In the genomic region with DNA sequence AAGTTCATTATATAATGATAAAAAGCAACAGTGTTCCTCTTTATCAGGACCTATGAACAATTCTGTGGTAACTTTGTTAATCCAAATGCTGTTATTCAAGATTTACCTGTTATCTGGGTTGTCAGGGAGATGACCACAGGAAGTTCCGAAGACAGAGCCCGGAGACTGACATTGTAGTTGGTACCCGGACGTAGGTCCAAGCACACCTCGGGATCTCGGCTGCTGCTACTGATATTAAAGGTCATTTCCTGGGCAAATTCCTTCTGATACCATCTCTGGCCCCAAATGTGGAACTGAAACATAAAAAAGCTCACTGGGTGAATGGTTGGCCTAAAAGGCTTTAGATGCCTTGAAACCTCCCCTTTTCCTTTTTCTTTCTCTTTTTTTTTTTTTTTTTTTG, we compare ENCODE assay signal across 13 cellular contexts.
DNase-seq lines count a peak whose midpoint lies in the region; ATAC-seq and TF ChIP-seq lines count a peak whose summit lies in the region.
"Had no signal": no experiment of that assay in that cellular context is flagged by ENCODE, and none has a peak within 500 bp of the region (broad histone marks: within the 10 kb centered on the region; RNA-seq: fewer than 3 reads in every experiment).

No MANE protein-coding gene starts in this region.

- H3F3A ChIP-seq in PC-3 (ENCODE audit: low read length, unreplicated experiment) (no peaks in the 10 kb centered on the region), GM23248 (ENCODE audit: insufficient read depth) (peaks cover 15% of the 10 kb centered on the region)

- WGBS in heart right ventricle, 2 donors = 61 to 69% methylated on average over 6 of the region's 6 CpGs
- 87% methylated on average over 6 of the region's 6 CpGs for WGBS in GM23248 (ENCODE audit: low coverage in 1 of 2, low lambda C conversion rate in 2 of 2, missing lambda C conversion rate in 2 of 2), 2 experiments
- WGBS in spleen, 5 donors = 48 to 68% (median 55%) methylated on average over 6 of the region's 6 CpGs
- WGBS in thyroid gland, 2 donors = 77 to 84% methylated on average over 6 of the region's 6 CpGs

- ATAC-seq in heart right ventricle (peak in 5 of 8 donors; percentile 19 to 38 (median 23)), HG03135 (IDR thresholded peaks at IDR 0.05; ENCODE audit: unreplicated experiment) (peak; percentile 71), PC-3 (no peak)
- ATAC-seq: Panc1 had no signal

- no peak for DNase-seq in heart right ventricle
- DNase-seq in right atrium auricular region (ENCODE audit: low spot score) = no peak
- DNase-seq in PC-3 = peak; percentile 30
- peak; percentile 58 for DNase-seq in ureter (ENCODE audit: low spot score)
- DNase-seq in GM23248 = no peak
- no peak for DNase-seq in spleen
- no peak for DNase-seq in thyroid gland
- DNase-seq: DND-41, NCI-H1436, right cardiac atrium had no signal

- CTCF ChIA-PET in PC-3 (lab: Charles Lee) = no interaction called here

- peak overlapping the region in 7 of 10 donors; percentile 3 to 95 (median 52) for H3K27ac ChIP-seq in heart right ventricle
- peak overlapping the region in 1 of 2 donors; percentile 32 for H3K27ac ChIP-seq in right atrium auricular region
- H3K27ac ChIP-seq in PC-3 (ENCODE audit: low read length) = no peak overlapping the region
- H3K27ac ChIP-seq in GM23248 = no peak overlapping the region
- H3K27ac ChIP-seq in spleen = peak overlapping the region in 1 of 8 donors; percentile 5
- no peak overlapping the region for H3K27ac ChIP-seq in thyroid gland

- TF ChIP-seq CTCF in heart right ventricle (IDR thresholded peaks at IDR 0.05) = no peak
- TF ChIP-seq CTCF in right atrium auricular region (IDR thresholded peaks at IDR 0.05) = no peak
- no peak for TF ChIP-seq CTCF in PC-3 (conservative IDR thresholded peaks at IDR 0.05; ENCODE audit: low read depth, low read length)
- no peak for TF ChIP-seq CTCF in spleen (IDR thresholded peaks at IDR 0.05 in 8 of 11, conservative IDR thresholded peaks at IDR 0.05 in 3 of 11)
- TF ChIP-seq CTCF in thyroid gland (IDR thresholded peaks at IDR 0.05) = no peak

- in situ Hi-C loops in GM23248 (cut with MboI) = loop anchor here (5.0 kb wide), 1 partner anchor 316 kb away; no protein-coding TSS in a partner anchor

- H3K9me2 ChIP-seq in PC-3 (replicated peaks; ENCODE audit: low read length) (no peaks in the 10 kb centered on the region), GM23248 (ENCODE audit: insufficient read depth) (no peaks in the 10 kb centered on the region)

- H3K4me2 ChIP-seq in PC-3 (ENCODE audit: low read length) (no peak overlapping the region), GM23248 (ENCODE audit: unreplicated experiment) (no peak overlapping the region)

- H3K79me2 ChIP-seq in PC-3 (ENCODE audit: low read length) = no peaks in the 10 kb centered on the region
- no peaks in the 10 kb centered on the region for H3K79me2 ChIP-seq in GM23248 (ENCODE audit: insufficient read depth)

- intact Hi-C loops in heart right ventricle (cut with DNase I) = loop anchor here in 3 of 10 donors (10.0 kb wide), 2 partner anchors 174 to 184 kb away; a partner anchor contains a TSS
- intact Hi-C loops in PC-3 (cut with micrococcal nuclease) = no loop called here
- intact Hi-C loops in spleen (cut with DNase I; ENCODE audit: low total_unique reads) = loop anchor here (5.0 to 10.0 kb wide), 2 partner anchors 184 to 246 kb away; a partner anchor contains a TSS
- intact Hi-C loops in thyroid gland (cut with DNase I) = loop anchor here (5.0 to 10.0 kb wide), 2 partner anchors 181 to 484 kb away; a partner anchor contains a TSS

- H4K20me1 ChIP-seq in PC-3 (ENCODE audit: low read length) (no peaks in the 10 kb centered on the region), GM23248 (ENCODE audit: insufficient read depth) (no peaks in the 10 kb centered on the region)

- POLR2A ChIA-PET in PC-3 (lab: Charles Lee; ENCODE audit: unreplicated experiment) = no interaction called here

- no peak overlapping the region for H3K9ac ChIP-seq in PC-3 (ENCODE audit: low read length)
- no peak overlapping the region for H3K9ac ChIP-seq in GM23248

- peaks cover 0 to 9% (median 0%) of the 10 kb centered on the region in 9 donors for H3K36me3 ChIP-seq in heart right ventricle
- no peaks in the 10 kb centered on the region for H3K36me3 ChIP-seq in right atrium auricular region
- no peaks in the 10 kb centered on the region for H3K36me3 ChIP-seq in PC-3 (ENCODE audit: low read depth, low read length)
- no peaks in the 10 kb centered on the region for H3K36me3 ChIP-seq in GM23248 (ENCODE audit: low read depth)
- peaks cover 0 to 39% (median 0%) of the 10 kb centered on the region in 6 donors for H3K36me3 ChIP-seq in spleen
- no peaks in the 10 kb centered on the region for H3K36me3 ChIP-seq in thyroid gland

- no TSS peak for BruUV-seq in PC-3 (replicated peaks; lab: Mats Ljungman, UMichigan)

- H3K9me3 ChIP-seq in heart right ventricle = peaks cover 0 to 9% (median 0%) of the 10 kb centered on the region in 11 donors
- no peaks in the 10 kb centered on the region for H3K9me3 ChIP-seq in right atrium auricular region
- no peaks in the 10 kb centered on the region for H3K9me3 ChIP-seq in PC-3 (ENCODE audit: low read length)
- H3K9me3 ChIP-seq in GM23248 (ENCODE audit: low read depth) = no peaks in the 10 kb centered on the region
- no peaks in the 10 kb centered on the region for H3K9me3 ChIP-seq in spleen
- no peaks in the 10 kb centered on the region for H3K9me3 ChIP-seq in thyroid gland

- TF ChIP-seq POLR2A in spleen (IDR thresholded peaks at IDR 0.05) (no peak), thyroid gland (IDR thresholded peaks at IDR 0.05) (no peak)

- H3K4me3 ChIP-seq in heart right ventricle = no peak overlapping the region
- no peak overlapping the region for H3K4me3 ChIP-seq in right atrium auricular region
- no peak overlapping the region for H3K4me3 ChIP-seq in PC-3 (ENCODE audit: low read length)
- H3K4me3 ChIP-seq in GM23248 = no peak overlapping the region
- no peak overlapping the region for H3K4me3 ChIP-seq in spleen
- H3K4me3 ChIP-seq in thyroid gland (replicated peaks in 1 of 3) = no peak overlapping the region
- H3K4me3 ChIP-seq: heart left ventricle had no signal

- H3K4me1 ChIP-seq in heart right ventricle (peaks cover 0 to 59% (median 30%) of the 10 kb centered on the region in 9 donors), right atrium auricular region (peaks cover 0 to 20% of the 10 kb centered on the region in 2 donors), PC-3 (ENCODE audit: insufficient read depth, low read length) (peaks cover 6% of the 10 kb centered on the region), GM23248 (ENCODE audit: insufficient read depth) (peaks cover 18% of the 10 kb centered on the region), spleen (peaks cover 0 to 54% (median 40%) of the 10 kb centered on the region in 6 donors), thyroid gland (peaks cover 0 to 8% of the 10 kb centered on the region in 2 donors)

- H2AFZ ChIP-seq in PC-3 (ENCODE audit: low read length) (no peak overlapping the region), GM23248 (no peak overlapping the region)

- H3K27me3 ChIP-seq in heart right ventricle (no peaks in the 10 kb centered on the region), right atrium auricular region (no peaks in the 10 kb centered on the region), PC-3 (ENCODE audit: low read length) (no peaks in the 10 kb centered on the region), GM23248 (replicated peaks; ENCODE audit: insufficient read depth) (no peaks in the 10 kb centered on the region), spleen (replicated peaks in 1 of 7) (no peaks in the 10 kb centered on the region), thyroid gland (no peaks in the 10 kb centered on the region)
- H3K27me3 ChIP-seq: heart left ventricle had no signal

Comparison
In these comparisons a context has a peak if more than half of its experiments do, and no peak if none do; other contexts are left out.
1. DNase-seq: peak in PC-3 (single experiment) and ureter (single experiment); none in heart right ventricle (0 of 2), right atrium auricular region (single experiment), GM23248 (single experiment), spleen (single experiment) and thyroid gland (0 of 2).
2. H3K27ac ChIP-seq: peak in heart right ventricle (7 of 10); none in PC-3 (single experiment), GM23248 (single experiment) and thyroid gland (0 of 3).